In the genomic region with DNA sequence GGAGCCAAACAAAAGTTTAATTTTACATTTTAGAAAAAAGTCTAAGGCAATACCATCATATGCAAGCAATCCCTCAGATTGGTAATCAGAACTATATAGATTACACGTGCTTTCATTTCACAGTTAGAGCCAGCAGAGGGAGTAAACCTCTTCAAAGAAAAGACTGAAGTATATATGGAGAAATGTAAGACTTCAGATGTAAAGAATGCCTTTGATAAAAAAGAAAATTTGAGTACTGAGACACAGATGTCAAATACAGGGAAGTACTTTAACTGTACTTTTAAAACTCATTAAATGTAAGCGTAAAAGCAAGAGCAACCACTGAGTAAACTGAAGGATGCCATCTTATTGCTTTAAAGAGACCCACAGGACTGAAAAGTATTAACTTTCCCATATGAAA, we compare ENCODE assay signal across 8 cellular contexts.
DNase-seq lines count a peak whose midpoint lies in the region; ATAC-seq and TF ChIP-seq lines count a peak whose summit lies in the region.

No MANE protein-coding gene starts in this region.

- TF ChIP-seq POLR2A in IMR-90 (IDR thresholded peaks at IDR 0.05; ENCODE audit: low read depth, low read length) = no peak

- no peak overlapping the region for H2AK9ac ChIP-seq in IMR-90 (replicated peaks; ENCODE audit: low read depth, low read length, poor library complexity)

- WGBS in IMR-90 (ENCODE audit: extremely low coverage in 2 of 2, insufficient read length in 1 of 2), 2 experiments = no CpG with 5 or more reads among the region's 2 CpGs

- in situ Hi-C loops in IMR-90 (cut with MboI; ENCODE audit: low sequenced_read_pairs) = no loop called here

- no peak overlapping the region for H3K23ac ChIP-seq in IMR-90 (ENCODE audit: low read depth, low read length)

- peaks cover 4 to 42% (median 20%) of the 10 kb centered on the region in 4 donors for H3K4me1 Mint-ChIP-seq in naive thymus-derived CD8-positive, alpha-beta T cell

- peaks cover 0 to 2% (median 0%) of the 10 kb centered on the region in 3 donors for H3K36me3 Mint-ChIP-seq in naive thymus-derived CD8-positive, alpha-beta T cell

- no peak overlapping the region for H2BK5ac ChIP-seq in IMR-90 (ENCODE audit: low read depth, low read length, poor library complexity, severe bottlenecking)

- H2AFZ ChIP-seq in IMR-90 (replicated peaks; ENCODE audit: low read length, poor library complexity) = no peak overlapping the region

- no peak overlapping the region for H2AK5ac ChIP-seq in IMR-90 (ENCODE audit: low read depth, low read length)

- no peak overlapping the region for H2BK15ac ChIP-seq in IMR-90 (ENCODE audit: low read depth, low read length)

- peak overlapping the region; percentile 2; the same call in 1 of the 2 replicates for H4K5ac ChIP-seq in IMR-90 (ENCODE audit: low read depth, low read length)

- no TSS peak for BruUV-seq in IMR-90 (replicated peaks; lab: Mats Ljungman, UMichigan)

- H4K8ac ChIP-seq in IMR-90 (ENCODE audit: low read depth in 2 of 2, low read length in 2 of 2) = peak overlapping the region in 1 of 2 experiments; percentile 57; a peak in 3 of 4 replicates

- H3K79me1 ChIP-seq in IMR-90 (ENCODE audit: low read depth in 1 of 2, low read length in 2 of 2) = peaks cover 10 to 31% of the 10 kb centered on the region in 2 experiments; a peak in 3 of 4 replicates

- ATAC-seq in activated CD4-positive, CD25-positive, alpha-beta regulatory T cell treated with anti-CD3 and anti-CD28 coated beads, Interleukin-2, amount 50 U/mL, for 24 hours = peak; percentile 55 to 80
- ATAC-seq in GM21447 (IDR thresholded peaks at IDR 0.05; ENCODE audit: unreplicated experiment) (peak; percentile 82), IMR-90 (ENCODE audit: low read depth) (peak; percentile 30; the same call in 1 of the 2 replicates), RWPE2 (ENCODE audit: low read depth) (peak; percentile 68)
- peak; percentile 88 to 89 for ATAC-seq in naive thymus-derived CD8-positive, alpha-beta T cell

- no peaks in the 10 kb centered on the region for H3K9me3 Mint-ChIP-seq in naive thymus-derived CD8-positive, alpha-beta T cell

- no peak overlapping the region for H3K4me2 ChIP-seq in IMR-90 (ENCODE audit: low read depth, low read length)

- H3K4ac ChIP-seq in IMR-90 (ENCODE audit: low read depth, low read length) = no peak overlapping the region

- H3K14ac ChIP-seq in IMR-90 (replicated peaks; ENCODE audit: low read depth, low read length) = no peak overlapping the region

- H3K4me3 ChIP-seq in IMR-90 (ENCODE audit: insufficient read depth, low read depth, low read length) = no peak overlapping the region
- H3K4me3 ChIP-seq in RWPE2 (ENCODE audit: severe bottlenecking) = no peak overlapping the region

- dilution Hi-C loops in IMR-90 (cut with HindIII; ENCODE audit: low sequenced_read_pairs, unreplicated experiment) = no loop called here

- peaks cover 2% of the 10 kb centered on the region; the same call in 1 of the 2 replicates for H3K4me1 ChIP-seq in IMR-90 (ENCODE audit: control insufficient read depth, insufficient read depth, low read length)
- peaks cover 6% of the 10 kb centered on the region for H3K4me1 ChIP-seq in RWPE2 (ENCODE audit: insufficient read depth, poor library complexity, severe bottlenecking)

- peak; percentile 65 for TF ChIP-seq RAD21 in IMR-90 (IDR thresholded peaks at IDR 0.05; ENCODE audit: low read length)

- H2BK20ac ChIP-seq in IMR-90 (ENCODE audit: low read depth, low read length) = no peak overlapping the region

- H3K4me3 Mint-ChIP-seq in naive thymus-derived CD8-positive, alpha-beta T cell = no peak overlapping the region

- no peak overlapping the region for H4K91ac ChIP-seq in IMR-90 (ENCODE audit: insufficient read depth, low read depth, low read length)

- H4K20me1 ChIP-seq in IMR-90 (ENCODE audit: insufficient read depth, low read length) = 0 out of 2 replicates have a peak, but pooled peaks cover 6% of the 10 kb centered on the region

- peaks cover 2% of the 10 kb centered on the region; the same call in 1 of the 2 replicates for H3K9me3 ChIP-seq in IMR-90 (ENCODE audit: control insufficient read depth, insufficient read depth, low read length)
- no peaks in the 10 kb centered on the region for H3K9me3 ChIP-seq in RWPE2 (ENCODE audit: severe bottlenecking)

- H3K18ac ChIP-seq in IMR-90 (ENCODE audit: low read depth, low read length) = 0 out of 2 replicates have a peak overlapping the region, but pooled peaks have one; percentile 7

- H3K36me3 ChIP-seq in IMR-90 (ENCODE audit: control insufficient read depth, insufficient read depth, low read length) (peaks cover 2% of the 10 kb centered on the region), RWPE2 (ENCODE audit: low read depth) (peaks cover 6% of the 10 kb centered on the region; the same call in 1 of the 2 replicates)

- no peaks in the 10 kb centered on the region for H3K27me3 Mint-ChIP-seq in naive thymus-derived CD8-positive, alpha-beta T cell

- H3K27me3 ChIP-seq in IMR-90 (ENCODE audit: control insufficient read depth, insufficient read depth, low read length) (no peaks in the 10 kb centered on the region), RWPE2 (ENCODE audit: insufficient read depth, poor library complexity, severe bottlenecking) (no peaks in the 10 kb centered on the region)

- peak overlapping the region in 5 of 10 donors; percentile 8 to 64 (median 48) for H3K27ac Mint-ChIP-seq in naive thymus-derived CD8-positive, alpha-beta T cell

- no peak overlapping the region for H3K56ac ChIP-seq in IMR-90 (ENCODE audit: extremely low read depth, insufficient read depth, low read length)

- TF ChIP-seq CTCF in IMR-90 (conservative IDR thresholded peaks at IDR 0.05; ENCODE audit: low read depth, low read length) = peak; percentile 61
- peak; percentile 79 for TF ChIP-seq CTCF in RWPE2 (IDR thresholded peaks at IDR 0.05; ENCODE audit: poor library complexity, severe bottlenecking)

- intact Hi-C loops in IMR-90 (cut with micrococcal nuclease) = loop anchor here (1.0 to 10.0 kb wide), 3 partner anchors 142 to 365 kb away; no protein-coding TSS in a partner anchor

- POLR2A ChIA-PET in IMR-90 (lab: Charles Lee; ENCODE audit: unreplicated experiment) = no interaction called here
- POLR2A ChIA-PET in naive thymus-derived CD8-positive, alpha-beta T cell (lab: Charles Lee) = no interaction called here

- CTCF ChIA-PET in IMR-90 (lab: Yijun Ruan, JAX) = no interaction called here

- H3K27ac ChIP-seq in IMR-90 (ENCODE audit: insufficient read depth, low read length) = peak overlapping the region; percentile 36
- H3K27ac ChIP-seq in RWPE2 (ENCODE audit: poor library complexity, severe bottlenecking) = peak overlapping the region; percentile 33

- H2BK120ac ChIP-seq in IMR-90 (ENCODE audit: low read depth, low read length) = peak overlapping the region; percentile 39; the same call in 1 of the 2 replicates

- no peak overlapping the region; the same call in 1 of the 2 replicates for H3K9ac ChIP-seq in IMR-90 (ENCODE audit: low read depth, low read length)

- H3K9me1 ChIP-seq in IMR-90 (ENCODE audit: insufficient read depth, low read length) = no peaks in the 10 kb centered on the region

- DNase-seq in activated CD4-positive, CD25-positive, alpha-beta regulatory T cell (lab: John Stamatoyannopoulos, UW) = no peak
- DNase-seq in IMR-90 (peak; percentile 76), RWPE2 (ENCODE audit: low spot score) (no peak), dermis blood vessel endothelial cell (peak; percentile 78)
- DNase-seq in naive thymus-derived CD8-positive, alpha-beta T cell = peak in 6 of 10 donors; percentile 3 to 57 (median 30)
- DNase-seq in stimulated activated CD8-positive, alpha-beta memory T cell treated with anti-CD3 and anti-CD28 coated beads, Interleukin-4, amount 100 ng/mL, for 48 hours = no peak

TF ChIP-seq in IMR-90, 13 proteins besides CTCF, POLR2A, EP300 and RAD21:
- TF ChIP-seq MAZ (IDR thresholded peaks at IDR 0.05; ENCODE audit: borderline replicate concordance, low read depth, low read length) (no peak), SMC3 (IDR thresholded peaks at IDR 0.05; ENCODE audit: low read depth, low read length) (peak; percentile 62), BHLHE40 (IDR thresholded peaks at IDR 0.05; ENCODE audit: low read depth, low read length) (peak; percentile 17; the same call in 1 of the 2 replicates)

Comparison
In these comparisons a context has a peak if more than half of its experiments do, and no peak if none do; other contexts are left out.
1. ATAC-seq: peak in every context shown above with its lines; median percentile 88 in naive thymus-derived CD8-positive, alpha-beta T cell; 82 in GM21447; 68 in RWPE2; 68 in activated CD4-positive, CD25-positive, alpha-beta regulatory T cell treated with anti-CD3 and anti-CD28 coated beads, Interleukin-2, amount 50 U/mL, for 24 hours; 30 in IMR-90.
2. DNase-seq: peak in IMR-90 (single experiment), dermis blood vessel endothelial cell (single experiment) and naive thymus-derived CD8-positive, alpha-beta T cell (6 of 10); none in activated CD4-positive, CD25-positive, alpha-beta regulatory T cell (0 of 4), RWPE2 (single experiment) and stimulated activated CD8-positive, alpha-beta memory T cell treated with anti-CD3 and anti-CD28 coated beads, Interleukin-4, amount 100 ng/mL, for 48 hours (single experiment).